In genomic region chr2:40690525-40690924, GRCh38 we compare ENCODE assay signal across 23 cellular contexts.
"Had no signal": no experiment of that assay in that cellular context is flagged by ENCODE, and none has a peak within 500 bp of the region (broad histone marks: within the 10 kb centered on the region; RNA-seq: fewer than 3 reads in every experiment).

No MANE protein-coding gene starts in this region.

- H3K36me3 ChIP-seq: stomach, suprapubic skin had no signal

- H3K36me3 Mint-ChIP-seq: activated naive CD4-positive, alpha-beta T cell treated with anti-CD3 and anti-CD28 coated beads, Interleukin-2, amount 10 ng/mL, durations not matched to agents 7 days and 5 days; naive thymus-derived CD4-positive, alpha-beta T cell; stimulated activated effector memory CD8-positive, alpha-beta T cell treated with anti-CD3 and anti-CD28 coated beads, Interleukin-12 subunit alpha, Interleukin-12 subunit beta, amount 100 ng/mL, for 72 hours had no signal

- DNase-seq: activated CD4-positive, alpha-beta memory T cell treated with anti-CD3 and anti-CD28 coated beads, Interleukin-2, amount 10 ng/mL, durations not matched to agents 7 days and 5 days; activated CD4-positive, alpha-beta T cell treated with anti-CD3 and anti-CD28 coated beads, Interleukin-2, amount 10 ng/mL, durations not matched to agents 24 days and 14 days; activated effector memory CD4-positive, alpha-beta T cell treated with anti-CD3 and anti-CD28 coated beads, Interleukin-2, amount 50 U/mL, for 16 hours; activated naive CD4-positive, alpha-beta T cell treated with anti-CD3 and anti-CD28 coated beads, Interleukin-2, amount 10 ng/mL, durations not matched to agents 7 days and 5 days; activated T-cell treated with anti-CD3 and anti-CD28 coated beads for 4 hours; amygdala; foreskin melanocyte; left ventricle myocardium superior; mesenchymal stem cell; naive thymus-derived CD4-positive, alpha-beta T cell; occipital lobe; retina; stimulated activated CD4-positive, alpha-beta T cell treated with anti-CD3 and anti-CD28 coated beads, Interleukin-12 subunit alpha, Interleukin-12 subunit beta, amount 100 ng/mL, for 4 hours; stimulated activated CD4-positive, alpha-beta T cell treated with anti-CD3 and anti-CD28 coated beads, Interleukin-1b, Interleukin-23, amount 100 ng/mL, for 48 hours; stomach; trophoblast cell had no signal

- H3K4me3 Mint-ChIP-seq: activated CD4-positive, alpha-beta memory T cell treated with anti-CD3 and anti-CD28 coated beads, Interleukin-2, amount 10 ng/mL, durations not matched to agents 7 days and 5 days; activated CD4-positive, alpha-beta T cell treated with anti-CD3 and anti-CD28 coated beads, Interleukin-2, amount 10 ng/mL, durations not matched to agents 24 days and 14 days; activated naive CD4-positive, alpha-beta T cell treated with anti-CD3 and anti-CD28 coated beads, Interleukin-2, amount 10 ng/mL, durations not matched to agents 7 days and 5 days; naive thymus-derived CD4-positive, alpha-beta T cell; neural crest cell; stimulated activated effector memory CD8-positive, alpha-beta T cell treated with anti-CD3 and anti-CD28 coated beads, Interleukin-12 subunit alpha, Interleukin-12 subunit beta, amount 100 ng/mL, for 72 hours had no signal

- H3K4me1 ChIP-seq: stomach, suprapubic skin had no signal

- H3K9me3 Mint-ChIP-seq: activated CD4-positive, alpha-beta T cell treated with anti-CD3 and anti-CD28 coated beads, Interleukin-2, amount 10 ng/mL, durations not matched to agents 24 days and 14 days had no signal

- H3K27ac Mint-ChIP-seq: activated CD4-positive, alpha-beta memory T cell treated with anti-CD3 and anti-CD28 coated beads, Interleukin-2, amount 10 ng/mL, durations not matched to agents 7 days and 5 days; activated CD4-positive, alpha-beta T cell treated with anti-CD3 and anti-CD28 coated beads, Interleukin-2, amount 10 ng/mL, durations not matched to agents 24 days and 14 days; activated naive CD4-positive, alpha-beta T cell treated with anti-CD3 and anti-CD28 coated beads, Interleukin-2, amount 10 ng/mL, durations not matched to agents 7 days and 5 days; naive thymus-derived CD4-positive, alpha-beta T cell; stimulated activated effector memory CD8-positive, alpha-beta T cell treated with anti-CD3 and anti-CD28 coated beads, Interleukin-12 subunit alpha, Interleukin-12 subunit beta, amount 100 ng/mL, for 72 hours had no signal

- H3K4me1 Mint-ChIP-seq: activated CD4-positive, alpha-beta memory T cell treated with anti-CD3 and anti-CD28 coated beads, Interleukin-2, amount 10 ng/mL, durations not matched to agents 7 days and 5 days; activated CD4-positive, alpha-beta T cell treated with anti-CD3 and anti-CD28 coated beads, Interleukin-2, amount 10 ng/mL, durations not matched to agents 24 days and 14 days; activated naive CD4-positive, alpha-beta T cell treated with anti-CD3 and anti-CD28 coated beads, Interleukin-2, amount 10 ng/mL, durations not matched to agents 7 days and 5 days; naive thymus-derived CD4-positive, alpha-beta T cell; neural crest cell; stimulated activated effector memory CD8-positive, alpha-beta T cell treated with anti-CD3 and anti-CD28 coated beads, Interleukin-12 subunit alpha, Interleukin-12 subunit beta, amount 100 ng/mL, for 72 hours had no signal

- ATAC-seq: activated CD4-positive, CD25-positive, alpha-beta regulatory T cell treated with anti-CD3 and anti-CD28 coated beads, Interleukin-2, amount 50 U/mL, for 24 hours; left ventricle myocardium superior; naive thymus-derived CD4-positive, alpha-beta T cell; SK-N-SH treated with all-trans-retinoic acid at 6 μM for 48 hours; stimulated activated effector memory CD8-positive, alpha-beta T cell treated with anti-CD3 and anti-CD28 coated beads, Interleukin-12 subunit alpha, Interleukin-12 subunit beta, amount 100 ng/mL, for 72 hours had no signal

- H3K4me3 ChIP-seq: stomach, suprapubic skin had no signal

- H3K27me3 Mint-ChIP-seq: activated CD4-positive, alpha-beta memory T cell treated with anti-CD3 and anti-CD28 coated beads, Interleukin-2, amount 10 ng/mL, durations not matched to agents 7 days and 5 days; activated CD4-positive, alpha-beta T cell treated with anti-CD3 and anti-CD28 coated beads, Interleukin-2, amount 10 ng/mL, durations not matched to agents 24 days and 14 days; activated naive CD4-positive, alpha-beta T cell treated with anti-CD3 and anti-CD28 coated beads, Interleukin-2, amount 10 ng/mL, durations not matched to agents 7 days and 5 days; naive thymus-derived CD4-positive, alpha-beta T cell had no signal

- H3K27ac ChIP-seq: epithelial cell of prostate, stomach, VCaP had no signal

- H3K9me3 ChIP-seq: stomach, suprapubic skin had no signal

- H3K27me3 ChIP-seq: stomach, suprapubic skin had no signal
